ENCODE assay signal across 18 cellular contexts in genomic region chr7:117362294-117362693, GRCh38.
"Had no signal": no experiment of that assay in that cellular context is flagged by ENCODE, and none has a peak within 500 bp of the region (broad histone marks: within the 10 kb centered on the region; RNA-seq: fewer than 3 reads in every experiment).

No MANE protein-coding gene starts in this region.

- H3K27me3 ChIP-seq: ascending aorta, esophagus muscularis mucosa, gastroesophageal sphincter, heart left ventricle, left lung, right atrium auricular region, thyroid gland had no signal

- H3K36me3 ChIP-seq: ascending aorta, esophagus muscularis mucosa, gastroesophageal sphincter, heart left ventricle, left lung, right atrium auricular region, thyroid gland had no signal

- DNase-seq: activated CD4-positive, alpha-beta T cell treated with anti-CD3 and anti-CD28 coated beads, Interleukin-2, amount 50 U/mL, for 4 hours; activated effector memory CD4-positive, alpha-beta T cell treated with anti-CD3 and anti-CD28 coated beads, Interleukin-2, amount 50 U/mL, for 16 hours; activated T-cell treated with anti-CD3 and anti-CD28 coated beads, Interleukin-2, amount 50 U/mL, for 72 hours; cortex of kidney; effector CD8-positive, alpha-beta T cell; heart left ventricle; left lung; mammary epithelial cell; nephron progenitor cell; occipital lobe; stimulated activated CD4-positive, alpha-beta T cell treated with anti-CD3 and anti-CD28 coated beads, Interleukin-12 subunit alpha, Interleukin-12 subunit beta, amount 100 ng/mL, for 4 hours; stimulated activated CD4-positive, alpha-beta T cell treated with anti-CD3 and anti-CD28 coated beads, Interleukin-2, amount 100 ng/mL, for 24 hours; stimulated activated naive CD4-positive, alpha-beta T cell treated with Interleukin-2 at 50 U/mL for 16 hours; thyroid gland had no signal

- H3K4me3 ChIP-seq: ascending aorta, esophagus muscularis mucosa, gastroesophageal sphincter, heart left ventricle, left lung, right atrium auricular region, thyroid gland had no signal

- ATAC-seq: activated T-cell treated with anti-CD3 and anti-CD28 coated beads, Interleukin-2, amount 50 U/mL, for 72 hours; gastroesophageal sphincter; heart left ventricle; left lung had no signal

- H3K4me1 ChIP-seq: ascending aorta, esophagus muscularis mucosa, gastroesophageal sphincter, heart left ventricle, left lung, right atrium auricular region, thyroid gland had no signal

- H3K9me3 ChIP-seq: ascending aorta, esophagus muscularis mucosa, gastroesophageal sphincter, heart left ventricle, left lung, right atrium auricular region, thyroid gland had no signal

- H3K27ac ChIP-seq: ascending aorta, esophagus muscularis mucosa, gastroesophageal sphincter, heart left ventricle, right atrium auricular region, thyroid gland had no signal
